Comparison of ENCODE assay signal across 28 cellular contexts in the genomic region with DNA sequence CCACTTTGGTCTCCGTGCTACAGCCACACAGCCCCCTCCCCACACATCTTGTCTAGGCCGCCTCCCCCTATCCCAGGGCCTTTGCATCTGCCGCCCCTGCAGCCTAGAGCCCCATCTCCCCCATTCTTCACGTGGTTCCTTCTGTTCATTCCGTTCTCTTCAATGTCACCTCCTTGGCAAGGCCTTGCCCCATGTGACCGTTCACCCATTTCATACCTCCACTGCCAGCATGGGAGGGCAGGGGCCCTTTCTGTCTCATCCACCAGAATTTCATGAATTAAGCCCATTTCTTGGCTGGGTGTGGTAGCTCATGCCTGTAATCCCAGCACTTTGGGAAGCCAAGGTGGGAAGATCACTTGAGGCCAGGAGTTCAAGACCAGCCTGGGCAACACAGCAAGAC.
"Had no signal": no experiment of that assay in that cellular context is flagged by ENCODE, and none has a peak within 500 bp of the region (broad histone marks: within the 10 kb centered on the region; RNA-seq: fewer than 3 reads in every experiment).

No MANE protein-coding gene starts in this region.

- H3K27me3 Mint-ChIP-seq: activated CD8-positive, alpha-beta T cell treated with anti-CD3 and anti-CD28 coated beads for 36 hours; activated naive CD4-positive, alpha-beta T cell treated with anti-CD3 and anti-CD28 coated beads, Interleukin-2, amount 50 U/mL, for 24 hours; activated naive CD8-positive, alpha-beta T cell treated with anti-CD3 and anti-CD28 coated beads for 36 hours; activated naive CD8-positive, alpha-beta T cell treated with anti-CD3 and anti-CD28 coated beads, Interleukin-2, amount 50 U/mL, for 24 hours; activated T-helper 17 cell treated with anti-CD3 and anti-CD28 coated beads, Interleukin-2, amount 50 U/mL, for 72 hours had no signal

- ATAC-seq: activated CD8-positive, alpha-beta T cell treated with anti-CD3 and anti-CD28 coated beads for 36 hours; activated naive CD8-positive, alpha-beta T cell treated with anti-CD3 and anti-CD28 coated beads, Interleukin-2, amount 50 U/mL, for 24 hours; activated T-cell treated with anti-CD3 and anti-CD28 coated beads, Interleukin-2, amount 50 U/mL, for 4 hours; activated T-helper 17 cell treated with anti-CD3 and anti-CD28 coated beads, Interleukin-2, amount 50 U/mL, for 72 hours; body of pancreas; gastroesophageal sphincter; heart right ventricle had no signal

- H3K4me3 Mint-ChIP-seq: activated CD8-positive, alpha-beta T cell treated with anti-CD3 and anti-CD28 coated beads for 36 hours; activated naive CD4-positive, alpha-beta T cell treated with anti-CD3 and anti-CD28 coated beads for 36 hours; activated naive CD4-positive, alpha-beta T cell treated with anti-CD3 and anti-CD28 coated beads, Interleukin-2, amount 50 U/mL, for 24 hours; activated naive CD8-positive, alpha-beta T cell treated with anti-CD3 and anti-CD28 coated beads for 36 hours; activated naive CD8-positive, alpha-beta T cell treated with anti-CD3 and anti-CD28 coated beads, Interleukin-2, amount 50 U/mL, for 24 hours; activated T-cell treated with anti-CD3 and anti-CD28 coated beads, Interleukin-2, amount 50 U/mL, for 4 hours; activated T-helper 17 cell treated with anti-CD3 and anti-CD28 coated beads, Interleukin-2, amount 50 U/mL, for 72 hours had no signal

- H3K27ac Mint-ChIP-seq: activated CD8-positive, alpha-beta T cell treated with anti-CD3 and anti-CD28 coated beads for 36 hours; activated naive CD4-positive, alpha-beta T cell treated with anti-CD3 and anti-CD28 coated beads for 36 hours; activated naive CD4-positive, alpha-beta T cell treated with anti-CD3 and anti-CD28 coated beads, Interleukin-2, amount 50 U/mL, for 24 hours; activated naive CD8-positive, alpha-beta T cell treated with anti-CD3 and anti-CD28 coated beads for 36 hours; activated naive CD8-positive, alpha-beta T cell treated with anti-CD3 and anti-CD28 coated beads, Interleukin-2, amount 50 U/mL, for 24 hours; activated T-helper 17 cell treated with anti-CD3 and anti-CD28 coated beads, Interleukin-2, amount 50 U/mL, for 72 hours had no signal

- H3K27ac ChIP-seq: adrenal gland, body of pancreas, epithelial cell of prostate, esophagus squamous epithelium, gastroesophageal sphincter, heart right ventricle had no signal

- H3K4me1 Mint-ChIP-seq: activated naive CD4-positive, alpha-beta T cell treated with anti-CD3 and anti-CD28 coated beads, Interleukin-2, amount 50 U/mL, for 24 hours; activated naive CD8-positive, alpha-beta T cell treated with anti-CD3 and anti-CD28 coated beads for 36 hours; activated T-helper 17 cell treated with anti-CD3 and anti-CD28 coated beads, Interleukin-2, amount 50 U/mL, for 72 hours had no signal

- H3K9me3 ChIP-seq: adrenal gland, body of pancreas, esophagus squamous epithelium, gastroesophageal sphincter, heart right ventricle had no signal

- H3K9me3 Mint-ChIP-seq: activated CD8-positive, alpha-beta T cell treated with anti-CD3 and anti-CD28 coated beads for 36 hours; activated naive CD4-positive, alpha-beta T cell treated with anti-CD3 and anti-CD28 coated beads for 36 hours; activated naive CD4-positive, alpha-beta T cell treated with anti-CD3 and anti-CD28 coated beads, Interleukin-2, amount 50 U/mL, for 24 hours; activated naive CD8-positive, alpha-beta T cell treated with anti-CD3 and anti-CD28 coated beads for 36 hours; activated naive CD8-positive, alpha-beta T cell treated with anti-CD3 and anti-CD28 coated beads, Interleukin-2, amount 50 U/mL, for 24 hours; activated T-cell treated with anti-CD3 and anti-CD28 coated beads, Interleukin-2, amount 50 U/mL, for 4 hours; activated T-helper 17 cell treated with anti-CD3 and anti-CD28 coated beads, Interleukin-2, amount 50 U/mL, for 72 hours had no signal

- H3K27me3 ChIP-seq: adrenal gland, body of pancreas, esophagus squamous epithelium, gastroesophageal sphincter, heart right ventricle had no signal

- DNase-seq: activated CD4-positive, alpha-beta T cell treated with anti-CD3 and anti-CD28 coated beads for 4 hours; activated CD4-positive, alpha-beta T cell treated with anti-CD3 and anti-CD28 coated beads, Interleukin-2, amount 50 U/mL, for 1 hour; activated CD4-positive, alpha-beta T cell treated with anti-CD3 and anti-CD28 coated beads, Interleukin-2, amount 50 U/mL, for 48 hours; activated CD4-positive, CD25-positive, alpha-beta regulatory T cell; activated CD4-positive, CD25-positive, alpha-beta regulatory T cell treated with anti-CD3 and anti-CD28 coated beads, Interleukin-2, amount 50 U/mL, for 72 hours; activated CD8-positive, alpha-beta memory T cell treated with anti-CD3 and anti-CD28 coated beads for 24 hours; activated CD8-positive, alpha-beta T cell treated with anti-CD3 and anti-CD28 coated beads for 36 hours; activated effector memory CD4-positive, alpha-beta T cell treated with Interleukin-2 at 50 U/mL for 16 hours; activated gamma-delta T cell treated with Interleukin-2 at 50 U/mL for 16 hours; activated naive CD4-positive, alpha-beta T cell treated with anti-CD3 and anti-CD28 coated beads for 36 hours; activated naive CD8-positive, alpha-beta T cell treated with anti-CD3 and anti-CD28 coated beads for 36 hours; activated naive CD8-positive, alpha-beta T cell treated with anti-CD3 and anti-CD28 coated beads, Interleukin-2, amount 50 U/mL, for 24 hours; activated T-cell treated with anti-CD3 and anti-CD28 coated beads, Interleukin-2, amount 50 U/mL, for 4 hours; adrenal gland; amygdala; aorta; body of pancreas; caudate nucleus; cortex of kidney; effector CD8-positive, alpha-beta T cell; esophagus squamous epithelium; foreskin melanocyte; heart right ventricle; T-helper 2 cell had no signal

- H3K4me3 ChIP-seq: adrenal gland, body of pancreas, esophagus squamous epithelium, gastroesophageal sphincter, heart right ventricle had no signal
